In genomic region chr1:92858564-92859399, GRCh38 we compare ENCODE assay signal across 8 cellular contexts. TPM values are rescaled to one million over a fixed set of nuclear protein-coding genes. Genes with fewer than 3 reads are reported as not detected.
DNase-seq lines count a peak whose midpoint lies in the region; ATAC-seq, FAIRE-seq and TF ChIP-seq lines count a peak whose summit lies in the region.

No MANE protein-coding gene starts in this region.

- H3K27me3 Mint-ChIP-seq in naive B cell (no peaks in the 10 kb centered on the region), type B pancreatic cell (no peaks in the 10 kb centered on the region)

- H3K36me3 Mint-ChIP-seq in naive B cell (peaks cover 9% of the 10 kb centered on the region in 2 donors), type B pancreatic cell (no peaks in the 10 kb centered on the region)

- H3K4me1 Mint-ChIP-seq in naive B cell: peaks cover 17 to 25% (median 21%) of the 10 kb centered on the region in 3 donors
- H3K4me1 Mint-ChIP-seq in type B pancreatic cell (ENCODE audit: unreplicated experiment): peaks cover 4% of the 10 kb centered on the region

- ATAC-seq in naive B cell (ENCODE audit: low read depth in 2 of 2): peak; percentile 90 to 91

- H3K4me3 Mint-ChIP-seq in naive B cell (peak overlapping the region in 6 of 8 donors; percentile 2 to 66 (median 22)), type B pancreatic cell (no peak overlapping the region)

- no peak overlapping the region for H3K4me3 ChIP-seq in AG09309 (ENCODE audit: control insufficient read depth, low read depth, low read length)

- TF ChIP-seq POLR2A in erythroblast (IDR thresholded peaks at IDR 0.05; ENCODE audit: low read length): no peak

- H3K27ac Mint-ChIP-seq in naive B cell: peak overlapping the region in 5 of 6 donors; percentile 0 to 48 (median 28)
- H3K27ac Mint-ChIP-seq in type B pancreatic cell: no peak overlapping the region

- TF ChIP-seq CTCF in AG09309 (IDR thresholded peaks at IDR 0.05; ENCODE audit: control insufficient read depth, insufficient read depth, low read depth, low read length, missing control alignments) (peak; percentile 84), type B pancreatic cell (conservative IDR thresholded peaks at IDR 0.05) (peak; percentile 98)

- H3K9me3 Mint-ChIP-seq in naive B cell: peaks cover 0 to 8% (median 0%) of the 10 kb centered on the region in 7 donors
- no peaks in the 10 kb centered on the region for H3K9me3 Mint-ChIP-seq in type B pancreatic cell

- peak; percentile 97 for FAIRE-seq in GM18507 (lab: Jason Lieb, UNC)

- DNase-seq in AG09309 (ENCODE audit: low read depth): peak; percentile 63
- peak; percentile 42 for DNase-seq in GM18507 (ENCODE audit: extremely low spot score, insufficient read length, low read depth)
- DNase-seq in HPDE6-E6E7 (ENCODE audit: extremely low spot score): peak; percentile 67
- DNase-seq in NCI-H748 treated with DMSO at 0.1 percent for 48 hours (lab: John Stamatoyannopoulos, UW): peak; percentile 49
- peak; percentile 29 for DNase-seq in activated CD8-positive, alpha-beta memory T cell treated with anti-CD3 and anti-CD28 coated beads, Interleukin-2, amount 50 U/mL, for 24 hours (ENCODE audit: extremely low read depth)
- peak; percentile 76 to 80 for DNase-seq in erythroblast (lab: John Stamatoyannopoulos, UW)
- DNase-seq in naive B cell: peak; percentile 77
- no peak for DNase-seq in type B pancreatic cell (ENCODE audit: extremely low spot score, unreplicated experiment)

RNA-seq across cellular contexts. Expression of gene RPL5, which starts 26.9 kb away (rescaled TPM):
- 1,000 to 10,000 TPM; 1,555 to 2,814 (median 2,267) TPM for polyA plus RNA-seq in naive B cell (ENCODE audit: low read depth in 6 of 6)
- 1,339 and 1,496 TPM in 2 replicates for total RNA-seq in type B pancreatic cell (ENCODE audit: low replicate concordance)
